Comparison of ENCODE assay signal across 1 cellular context in the genomic region with DNA sequence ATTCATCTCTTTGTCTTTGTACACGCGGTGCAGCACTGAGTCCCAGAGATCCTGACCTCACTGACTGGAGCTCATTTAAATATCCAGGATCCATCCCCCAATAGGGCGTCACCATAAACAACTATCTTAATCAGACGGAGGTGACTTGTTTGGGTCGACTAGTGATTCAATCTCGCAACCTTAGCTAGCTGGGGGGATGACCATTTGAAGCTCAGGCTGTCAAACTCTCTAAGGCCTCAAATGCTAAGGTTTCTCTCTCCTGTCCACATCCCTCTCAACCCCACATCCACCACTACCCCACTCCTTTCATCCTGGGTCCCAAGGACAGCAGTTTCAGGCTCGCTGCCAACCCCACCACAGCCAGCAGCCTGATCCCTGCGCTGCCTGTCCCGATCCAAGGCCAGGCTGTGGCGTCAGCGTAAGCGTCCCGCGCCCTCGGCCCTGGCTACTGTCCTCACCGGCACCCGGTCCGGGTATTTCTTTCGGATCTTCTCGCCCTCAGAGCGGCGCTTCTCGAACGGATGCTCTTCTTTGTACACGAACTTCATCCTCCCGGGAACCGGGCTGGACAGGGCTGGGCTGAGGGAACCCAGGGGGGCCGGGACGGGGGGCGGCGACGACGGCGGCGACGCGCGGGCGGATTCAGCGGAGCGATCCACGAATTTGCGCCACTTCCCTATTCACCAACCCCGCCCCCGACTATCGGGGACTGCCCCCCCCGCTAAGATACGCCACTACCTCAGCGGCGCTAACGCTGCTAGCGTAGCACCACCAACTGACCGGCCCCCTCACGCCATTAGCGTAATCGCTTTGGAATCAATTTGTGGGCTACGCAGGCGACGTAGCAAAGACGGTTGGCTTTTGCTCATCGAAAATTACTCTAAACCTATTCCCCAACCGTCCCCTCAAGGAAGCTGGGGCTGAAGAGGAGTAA.
TF ChIP-seq lines count a peak whose summit lies in the region.

A gene (minus strand): TSS at position 667 of the 934 bp plus-strand sequence. CDS start 119 bp downstream, at position 548.

TF ChIP-seq in HepG2, 621 proteins besides CTCF, POLR2A, EP300 and RAD21 (continued from another document and continues in another):
- TF ChIP-seq, protein P1, sequence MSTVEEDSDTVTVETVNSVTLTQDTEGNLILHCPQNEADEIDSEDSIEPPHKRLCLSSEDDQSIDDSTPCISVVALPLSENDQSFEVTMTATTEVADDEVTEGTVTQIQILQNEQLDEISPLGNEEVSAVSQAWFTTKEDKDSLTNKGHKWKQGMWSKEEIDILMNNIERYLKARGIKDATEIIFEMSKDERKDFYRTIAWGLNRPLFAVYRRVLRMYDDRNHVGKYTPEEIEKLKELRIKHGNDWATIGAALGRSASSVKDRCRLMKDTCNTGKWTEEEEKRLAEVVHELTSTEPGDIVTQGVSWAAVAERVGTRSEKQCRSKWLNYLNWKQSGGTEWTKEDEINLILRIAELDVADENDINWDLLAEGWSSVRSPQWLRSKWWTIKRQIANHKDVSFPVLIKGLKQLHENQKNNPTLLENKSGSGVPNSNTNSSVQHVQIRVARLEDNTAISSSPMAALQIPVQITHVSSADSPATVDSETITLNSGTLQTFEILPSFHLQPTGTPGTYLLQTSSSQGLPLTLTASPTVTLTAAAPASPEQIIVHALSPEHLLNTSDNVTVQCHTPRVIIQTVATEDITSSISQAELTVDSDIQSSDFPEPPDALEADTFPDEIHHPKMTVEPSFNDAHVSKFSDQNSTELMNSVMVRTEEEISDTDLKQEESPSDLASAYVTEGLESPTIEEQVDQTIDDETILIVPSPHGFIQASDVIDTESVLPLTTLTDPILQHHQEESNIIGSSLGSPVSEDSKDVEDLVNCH (CRISPR knock-in tag; IDR thresholded peaks at IDR 0.05) = no peak
- TF ChIP-seq NFIB (CRISPR knock-in tag; IDR thresholded peaks at IDR 0.05; ENCODE audit: borderline replicate concordance) (no peak), CHCHD3 (CRISPR knock-in tag; IDR thresholded peaks at IDR 0.05) (no peak), ZNF782 (CRISPR knock-in tag; IDR thresholded peaks at IDR 0.05; ENCODE audit: borderline replicate concordance) (no peak; the same call in 1 of the 2 replicates), BHLHE40 (IDR thresholded peaks at IDR 0.05; ENCODE audit: low read length) (peak; percentile 23; the same call in 1 of the 2 replicates), NFIC (IDR thresholded peaks at IDR 0.05; ENCODE audit: low read length) (0 out of 2 replicates have a peak, but pooled peaks have one; percentile 4), ZFP36L2 (CRISPR knock-in tag; IDR thresholded peaks at IDR 0.05) (no peak), ATM (IDR thresholded peaks at IDR 0.05; ENCODE audit: borderline replicate concordance) (no peak), ZNF143 (CRISPR knock-in tag; IDR thresholded peaks at IDR 0.05) (peak; percentile 10; the same call in 1 of the 2 replicates), ZNF101 (CRISPR knock-in tag; IDR thresholded peaks at IDR 0.05; ENCODE audit: borderline replicate concordance, low read depth) (0 out of 2 replicates have a peak, but pooled peaks have one; percentile 10), HNRNPUL1 (IDR thresholded peaks at IDR 0.05; ENCODE audit: low read depth, low read length) (no peak), ZSCAN20 (CRISPR knock-in tag; IDR thresholded peaks at IDR 0.05; ENCODE audit: borderline replicate concordance) (no peak), SMARCC2 (IDR thresholded peaks at IDR 0.05) (no peak), ZBTB8A (CRISPR knock-in tag; IDR thresholded peaks at IDR 0.05; ENCODE audit: borderline replicate concordance, low read depth) (0 out of 2 replicates have a peak, but pooled peaks have one; percentile 18), ZNF484 (CRISPR knock-in tag; IDR thresholded peaks at IDR 0.05; ENCODE audit: borderline replicate concordance, low read depth) (no peak), KLF11 (CRISPR knock-in tag; IDR thresholded peaks at IDR 0.05) (no peak), PHB2 (IDR thresholded peaks at IDR 0.05; ENCODE audit: partially characterized antibody) (no peak), ZC3H13 (CRISPR knock-in tag; IDR thresholded peaks at IDR 0.05) (no peak), ZNF878 (CRISPR knock-in tag; IDR thresholded peaks at IDR 0.05) (peak; percentile 38; the same call in 1 of the 2 replicates), SATB2 (CRISPR knock-in tag; IDR thresholded peaks at IDR 0.05) (no peak), LCORL (IDR thresholded peaks at IDR 0.05) (no peak), LCORL (CRISPR knock-in tag; IDR thresholded peaks at IDR 0.05) (0 out of 2 replicates have a peak, but pooled peaks have one; percentile 48), SMAD3 (CRISPR knock-in tag; IDR thresholded peaks at IDR 0.05) (no peak), GTF2F1 (IDR thresholded peaks at IDR 0.05; ENCODE audit: low read length) (no peak), ZNF883 (CRISPR knock-in tag; IDR thresholded peaks at IDR 0.05; ENCODE audit: not compliant biosample characterization) (no peak), ZNF510 (CRISPR knock-in tag; IDR thresholded peaks at IDR 0.05; ENCODE audit: low read depth) (no peak), RAD51 (IDR thresholded peaks at IDR 0.05; ENCODE audit: borderline replicate concordance) (no peak), ZNF441 (CRISPR knock-in tag; IDR thresholded peaks at IDR 0.05; ENCODE audit: borderline replicate concordance) (no peak), SSRP1 (CRISPR knock-in tag; IDR thresholded peaks at IDR 0.05) (no peak; the same call in 1 of the 2 replicates), SOX5 (CRISPR knock-in tag; IDR thresholded peaks at IDR 0.05; ENCODE audit: borderline replicate concordance) (peak; percentile 6; the same call in 1 of the 2 replicates), ZNF224 (CRISPR knock-in tag; IDR thresholded peaks at IDR 0.05) (no peak; the same call in 1 of the 2 replicates), ZNF773 (CRISPR knock-in tag; IDR thresholded peaks at IDR 0.05; ENCODE audit: borderline replicate concordance) (no peak), TAF15 (IDR thresholded peaks at IDR 0.05; ENCODE audit: low read depth, low read length, poor library complexity, severe bottlenecking) (peak; percentile 74), SIN3B (IDR thresholded peaks at IDR 0.05; ENCODE audit: low read length) (no peak), PTBP1 (IDR thresholded peaks at IDR 0.05; ENCODE audit: low read depth, low read length, poor library complexity, severe bottlenecking) (no peak), TBX2 (CRISPR knock-in tag; IDR thresholded peaks at IDR 0.05; ENCODE audit: borderline replicate concordance) (peak; percentile 72; the same call in 1 of the 2 replicates), MYC (CRISPR knock-in tag; IDR thresholded peaks at IDR 0.05; ENCODE audit: borderline replicate concordance) (peak; percentile 39; the same call in 1 of the 2 replicates)
- TF ChIP-seq, protein P2, sequence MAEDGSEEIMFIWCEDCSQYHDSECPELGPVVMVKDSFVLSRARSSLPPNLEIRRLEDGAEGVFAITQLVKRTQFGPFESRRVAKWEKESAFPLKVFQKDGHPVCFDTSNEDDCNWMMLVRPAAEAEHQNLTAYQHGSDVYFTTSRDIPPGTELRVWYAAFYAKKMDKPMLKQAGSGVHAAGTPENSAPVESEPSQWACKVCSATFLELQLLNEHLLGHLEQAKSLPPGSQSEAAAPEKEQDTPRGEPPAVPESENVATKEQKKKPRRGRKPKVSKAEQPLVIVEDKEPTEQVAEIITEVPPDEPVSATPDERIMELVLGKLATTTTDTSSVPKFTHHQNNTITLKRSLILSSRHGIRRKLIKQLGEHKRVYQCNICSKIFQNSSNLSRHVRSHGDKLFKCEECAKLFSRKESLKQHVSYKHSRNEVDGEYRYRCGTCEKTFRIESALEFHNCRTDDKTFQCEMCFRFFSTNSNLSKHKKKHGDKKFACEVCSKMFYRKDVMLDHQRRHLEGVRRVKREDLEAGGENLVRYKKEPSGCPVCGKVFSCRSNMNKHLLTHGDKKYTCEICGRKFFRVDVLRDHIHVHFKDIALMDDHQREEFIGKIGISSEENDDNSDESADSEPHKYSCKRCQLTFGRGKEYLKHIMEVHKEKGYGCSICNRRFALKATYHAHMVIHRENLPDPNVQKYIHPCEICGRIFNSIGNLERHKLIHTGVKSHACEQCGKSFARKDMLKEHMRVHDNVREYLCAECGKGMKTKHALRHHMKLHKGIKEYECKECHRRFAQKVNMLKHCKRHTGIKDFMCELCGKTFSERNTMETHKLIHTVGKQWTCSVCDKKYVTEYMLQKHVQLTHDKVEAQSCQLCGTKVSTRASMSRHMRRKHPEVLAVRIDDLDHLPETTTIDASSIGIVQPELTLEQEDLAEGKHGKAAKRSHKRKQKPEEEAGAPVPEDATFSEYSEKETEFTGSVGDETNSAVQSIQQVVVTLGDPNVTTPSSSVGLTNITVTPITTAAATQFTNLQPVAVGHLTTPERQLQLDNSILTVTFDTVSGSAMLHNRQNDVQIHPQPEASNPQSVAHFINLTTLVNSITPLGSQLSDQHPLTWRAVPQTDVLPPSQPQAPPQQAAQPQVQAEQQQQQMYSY (CRISPR knock-in tag; IDR thresholded peaks at IDR 0.05) = no peak
- TF ChIP-seq, protein P3, sequence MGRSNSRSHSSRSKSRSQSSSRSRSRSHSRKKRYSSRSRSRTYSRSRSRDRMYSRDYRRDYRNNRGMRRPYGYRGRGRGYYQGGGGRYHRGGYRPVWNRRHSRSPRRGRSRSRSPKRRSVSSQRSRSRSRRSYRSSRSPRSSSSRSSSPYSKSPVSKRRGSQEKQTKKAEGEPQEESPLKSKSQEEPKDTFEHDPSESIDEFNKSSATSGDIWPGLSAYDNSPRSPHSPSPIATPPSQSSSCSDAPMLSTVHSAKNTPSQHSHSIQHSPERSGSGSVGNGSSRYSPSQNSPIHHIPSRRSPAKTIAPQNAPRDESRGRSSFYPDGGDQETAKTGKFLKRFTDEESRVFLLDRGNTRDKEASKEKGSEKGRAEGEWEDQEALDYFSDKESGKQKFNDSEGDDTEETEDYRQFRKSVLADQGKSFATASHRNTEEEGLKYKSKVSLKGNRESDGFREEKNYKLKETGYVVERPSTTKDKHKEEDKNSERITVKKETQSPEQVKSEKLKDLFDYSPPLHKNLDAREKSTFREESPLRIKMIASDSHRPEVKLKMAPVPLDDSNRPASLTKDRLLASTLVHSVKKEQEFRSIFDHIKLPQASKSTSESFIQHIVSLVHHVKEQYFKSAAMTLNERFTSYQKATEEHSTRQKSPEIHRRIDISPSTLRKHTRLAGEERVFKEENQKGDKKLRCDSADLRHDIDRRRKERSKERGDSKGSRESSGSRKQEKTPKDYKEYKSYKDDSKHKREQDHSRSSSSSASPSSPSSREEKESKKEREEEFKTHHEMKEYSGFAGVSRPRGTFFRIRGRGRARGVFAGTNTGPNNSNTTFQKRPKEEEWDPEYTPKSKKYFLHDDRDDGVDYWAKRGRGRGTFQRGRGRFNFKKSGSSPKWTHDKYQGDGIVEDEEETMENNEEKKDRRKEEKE (IDR thresholded peaks at IDR 0.05) = no peak
- TF ChIP-seq, protein P4, sequence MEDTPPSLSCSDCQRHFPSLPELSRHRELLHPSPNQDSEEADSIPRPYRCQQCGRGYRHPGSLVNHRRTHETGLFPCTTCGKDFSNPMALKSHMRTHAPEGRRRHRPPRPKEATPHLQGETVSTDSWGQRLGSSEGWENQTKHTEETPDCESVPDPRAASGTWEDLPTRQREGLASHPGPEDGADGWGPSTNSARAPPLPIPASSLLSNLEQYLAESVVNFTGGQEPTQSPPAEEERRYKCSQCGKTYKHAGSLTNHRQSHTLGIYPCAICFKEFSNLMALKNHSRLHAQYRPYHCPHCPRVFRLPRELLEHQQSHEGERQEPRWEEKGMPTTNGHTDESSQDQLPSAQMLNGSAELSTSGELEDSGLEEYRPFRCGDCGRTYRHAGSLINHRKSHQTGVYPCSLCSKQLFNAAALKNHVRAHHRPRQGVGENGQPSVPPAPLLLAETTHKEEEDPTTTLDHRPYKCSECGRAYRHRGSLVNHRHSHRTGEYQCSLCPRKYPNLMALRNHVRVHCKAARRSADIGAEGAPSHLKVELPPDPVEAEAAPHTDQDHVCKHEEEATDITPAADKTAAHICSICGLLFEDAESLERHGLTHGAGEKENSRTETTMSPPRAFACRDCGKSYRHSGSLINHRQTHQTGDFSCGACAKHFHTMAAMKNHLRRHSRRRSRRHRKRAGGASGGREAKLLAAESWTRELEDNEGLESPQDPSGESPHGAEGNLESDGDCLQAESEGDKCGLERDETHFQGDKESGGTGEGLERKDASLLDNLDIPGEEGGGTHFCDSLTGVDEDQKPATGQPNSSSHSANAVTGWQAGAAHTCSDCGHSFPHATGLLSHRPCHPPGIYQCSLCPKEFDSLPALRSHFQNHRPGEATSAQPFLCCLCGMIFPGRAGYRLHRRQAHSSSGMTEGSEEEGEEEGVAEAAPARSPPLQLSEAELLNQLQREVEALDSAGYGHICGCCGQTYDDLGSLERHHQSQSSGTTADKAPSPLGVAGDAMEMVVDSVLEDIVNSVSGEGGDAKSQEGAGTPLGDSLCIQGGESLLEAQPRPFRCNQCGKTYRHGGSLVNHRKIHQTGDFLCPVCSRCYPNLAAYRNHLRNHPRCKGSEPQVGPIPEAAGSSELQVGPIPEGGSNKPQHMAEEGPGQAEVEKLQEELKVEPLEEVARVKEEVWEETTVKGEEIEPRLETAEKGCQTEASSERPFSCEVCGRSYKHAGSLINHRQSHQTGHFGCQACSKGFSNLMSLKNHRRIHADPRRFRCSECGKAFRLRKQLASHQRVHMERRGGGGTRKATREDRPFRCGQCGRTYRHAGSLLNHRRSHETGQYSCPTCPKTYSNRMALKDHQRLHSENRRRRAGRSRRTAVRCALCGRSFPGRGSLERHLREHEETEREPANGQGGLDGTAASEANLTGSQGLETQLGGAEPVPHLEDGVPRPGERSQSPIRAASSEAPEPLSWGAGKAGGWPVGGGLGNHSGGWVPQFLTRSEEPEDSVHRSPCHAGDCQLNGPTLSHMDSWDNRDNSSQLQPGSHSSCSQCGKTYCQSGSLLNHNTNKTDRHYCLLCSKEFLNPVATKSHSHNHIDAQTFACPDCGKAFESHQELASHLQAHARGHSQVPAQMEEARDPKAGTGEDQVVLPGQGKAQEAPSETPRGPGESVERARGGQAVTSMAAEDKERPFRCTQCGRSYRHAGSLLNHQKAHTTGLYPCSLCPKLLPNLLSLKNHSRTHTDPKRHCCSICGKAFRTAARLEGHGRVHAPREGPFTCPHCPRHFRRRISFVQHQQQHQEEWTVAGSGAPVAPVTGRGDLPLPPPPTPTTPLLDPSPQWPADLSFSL (CRISPR knock-in tag; IDR thresholded peaks at IDR 0.05) = no peak
- TF ChIP-seq, protein P5, sequence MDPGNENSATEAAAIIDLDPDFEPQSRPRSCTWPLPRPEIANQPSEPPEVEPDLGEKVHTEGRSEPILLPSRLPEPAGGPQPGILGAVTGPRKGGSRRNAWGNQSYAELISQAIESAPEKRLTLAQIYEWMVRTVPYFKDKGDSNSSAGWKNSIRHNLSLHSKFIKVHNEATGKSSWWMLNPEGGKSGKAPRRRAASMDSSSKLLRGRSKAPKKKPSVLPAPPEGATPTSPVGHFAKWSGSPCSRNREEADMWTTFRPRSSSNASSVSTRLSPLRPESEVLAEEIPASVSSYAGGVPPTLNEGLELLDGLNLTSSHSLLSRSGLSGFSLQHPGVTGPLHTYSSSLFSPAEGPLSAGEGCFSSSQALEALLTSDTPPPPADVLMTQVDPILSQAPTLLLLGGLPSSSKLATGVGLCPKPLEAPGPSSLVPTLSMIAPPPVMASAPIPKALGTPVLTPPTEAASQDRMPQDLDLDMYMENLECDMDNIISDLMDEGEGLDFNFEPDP (CRISPR knock-in tag; conservative IDR thresholded peaks at IDR 0.05) = no peak
- TF ChIP-seq, protein P6, sequence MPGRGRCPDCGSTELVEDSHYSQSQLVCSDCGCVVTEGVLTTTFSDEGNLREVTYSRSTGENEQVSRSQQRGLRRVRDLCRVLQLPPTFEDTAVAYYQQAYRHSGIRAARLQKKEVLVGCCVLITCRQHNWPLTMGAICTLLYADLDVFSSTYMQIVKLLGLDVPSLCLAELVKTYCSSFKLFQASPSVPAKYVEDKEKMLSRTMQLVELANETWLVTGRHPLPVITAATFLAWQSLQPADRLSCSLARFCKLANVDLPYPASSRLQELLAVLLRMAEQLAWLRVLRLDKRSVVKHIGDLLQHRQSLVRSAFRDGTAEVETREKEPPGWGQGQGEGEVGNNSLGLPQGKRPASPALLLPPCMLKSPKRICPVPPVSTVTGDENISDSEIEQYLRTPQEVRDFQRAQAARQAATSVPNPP (CRISPR knock-in tag; IDR thresholded peaks at IDR 0.05) = 0 out of 2 replicates have a peak, but pooled peaks have one; percentile 15
